21 cellular contexts compared by ENCODE assay signal in genomic region chr14:100526057-100526456, GRCh38.
DNase-seq lines count a peak whose midpoint lies in the region; ATAC-seq, FAIRE-seq and TF ChIP-seq lines count a peak whose summit lies in the region.
"Had no signal": no experiment of that assay in that cellular context is flagged by ENCODE, and none has a peak within 500 bp of the region (broad histone marks: within the 10 kb centered on the region; RNA-seq: fewer than 3 reads in every experiment).

No MANE protein-coding gene starts in this region.

- H3K27ac Mint-ChIP-seq in activated naive CD4-positive, alpha-beta T cell treated with anti-CD3 and anti-CD28 coated beads, Interleukin-2, amount 10 ng/mL, durations not matched to agents 7 days and 5 days, result no peak overlapping the region
- H3K27ac Mint-ChIP-seq in WTC11, result no peak overlapping the region

- no peaks in the 10 kb centered on the region for H3K9me3 Mint-ChIP-seq in activated naive CD4-positive, alpha-beta T cell treated with anti-CD3 and anti-CD28 coated beads, Interleukin-2, amount 10 ng/mL, durations not matched to agents 7 days and 5 days
- H3K9me3 Mint-ChIP-seq in WTC11, result no peaks in the 10 kb centered on the region

- POLR2A ChIA-PET in WTC11 (lab: Charles Lee), result no interaction called here

- no peaks in the 10 kb centered on the region for H3K36me3 Mint-ChIP-seq in activated naive CD4-positive, alpha-beta T cell treated with anti-CD3 and anti-CD28 coated beads, Interleukin-2, amount 10 ng/mL, durations not matched to agents 7 days and 5 days
- H3K36me3 Mint-ChIP-seq in WTC11, result no peaks in the 10 kb centered on the region

- TF ChIP-seq CTCF in WTC11 (IDR thresholded peaks at IDR 0.05) (no peak), omental fat pad (IDR thresholded peaks at IDR 0.05) (no peak)

- no peaks in the 10 kb centered on the region for H3K4me1 Mint-ChIP-seq in activated naive CD4-positive, alpha-beta T cell treated with anti-CD3 and anti-CD28 coated beads, Interleukin-2, amount 10 ng/mL, durations not matched to agents 7 days and 5 days
- peaks cover 2% of the 10 kb centered on the region; the same call in 1 of the 2 replicates for H3K4me1 Mint-ChIP-seq in WTC11

- no peak overlapping the region for H3K4me3 Mint-ChIP-seq in activated naive CD4-positive, alpha-beta T cell treated with anti-CD3 and anti-CD28 coated beads, Interleukin-2, amount 10 ng/mL, durations not matched to agents 7 days and 5 days
- no peak overlapping the region for H3K4me3 Mint-ChIP-seq in WTC11

- FAIRE-seq in RCC 7860 (lab: Jason Lieb, UNC), result no peak

- CTCF ChIA-PET in activated naive CD4-positive, alpha-beta T cell treated with anti-CD3 and anti-CD28 coated beads, Interleukin-2, amount 10 ng/mL, durations not matched to agents 7 days and 5 days (lab: Charles Lee), result interaction anchor here (1.1 to 3.1 kb wide), 5 partner anchors 44 to 142 kb away, joined by 3 to 45 read pairs (median 9); no protein-coding TSS in a partner anchor
- CTCF ChIA-PET in WTC11 (lab: Charles Lee), result interaction anchor here (1.3 to 7.1 kb wide), 13 partner anchors 14 to 145 kb away, joined by 3 to 153 read pairs (median 11); no protein-coding TSS in a partner anchor

- no peaks in the 10 kb centered on the region for H3K27me3 Mint-ChIP-seq in activated naive CD4-positive, alpha-beta T cell treated with anti-CD3 and anti-CD28 coated beads, Interleukin-2, amount 10 ng/mL, durations not matched to agents 7 days and 5 days
- no peaks in the 10 kb centered on the region for H3K27me3 Mint-ChIP-seq in WTC11 (ENCODE audit: low read depth)

- ATAC-seq in WTC11, result no peak
- no peak for ATAC-seq in omental fat pad (ENCODE audit: low FRiP score)
- no peak for ATAC-seq in GM21515 (IDR thresholded peaks at IDR 0.05; ENCODE audit: unreplicated experiment)

- peak; percentile 19 for DNase-seq in activated naive CD4-positive, alpha-beta T cell treated with anti-CD3 and anti-CD28 coated beads, Interleukin-2, amount 10 ng/mL, durations not matched to agents 7 days and 5 days
- no peak for DNase-seq in activated naive CD4-positive, alpha-beta T cell (lab: John Stamatoyannopoulos, UW)
- peak; percentile 0 for DNase-seq in GM03348 (ENCODE audit: low spot score)
- DNase-seq in WTC11 (ENCODE audit: low spot score), result peak; percentile 5
- peak; percentile 4 for DNase-seq in omental fat pad (ENCODE audit: low spot score)
- DNase-seq in RCC 7860 (ENCODE audit: low spot score), result no peak
- DNase-seq: BE2C, COR-L47, GOT3, HCEC 1CT, KBM-7, MM.1S, NCI-H1048, NCI-H1417 treated with DMSO at 0.1 percent for 48 hours, NCI-H187, NCI-H446, NCI-H526, OCI-M1, RPMI8226, SIG-M5 had no signal

TF ChIP-seq in WTC11, 78 proteins besides CTCF, POLR2A, EP300 and RAD21:
- TF ChIP-seq E2F1 (CRISPR knock-in tag; IDR thresholded peaks at IDR 0.05) (no peak), ZNF396 (CRISPR knock-in tag; IDR thresholded peaks at IDR 0.05; ENCODE audit: borderline replicate concordance) (no peak), CREB1 (CRISPR knock-in tag; IDR thresholded peaks at IDR 0.05) (no peak), SOX15 (CRISPR knock-in tag; IDR thresholded peaks at IDR 0.05) (no peak), TCF7 (CRISPR knock-in tag; IDR thresholded peaks at IDR 0.05; ENCODE audit: low read depth) (no peak)

Comparison
In these comparisons a context has a peak if more than half of its experiments do, and no peak if none do; other contexts are left out.
1. DNase-seq: peak in activated naive CD4-positive, alpha-beta T cell treated with anti-CD3 and anti-CD28 coated beads, Interleukin-2, amount 10 ng/mL, durations not matched to agents 7 days and 5 days (single experiment), GM03348 (single experiment), WTC11 (single experiment) and omental fat pad (single experiment); none in activated naive CD4-positive, alpha-beta T cell (0 of 4) and RCC 7860 (single experiment).